In the genomic region with DNA sequence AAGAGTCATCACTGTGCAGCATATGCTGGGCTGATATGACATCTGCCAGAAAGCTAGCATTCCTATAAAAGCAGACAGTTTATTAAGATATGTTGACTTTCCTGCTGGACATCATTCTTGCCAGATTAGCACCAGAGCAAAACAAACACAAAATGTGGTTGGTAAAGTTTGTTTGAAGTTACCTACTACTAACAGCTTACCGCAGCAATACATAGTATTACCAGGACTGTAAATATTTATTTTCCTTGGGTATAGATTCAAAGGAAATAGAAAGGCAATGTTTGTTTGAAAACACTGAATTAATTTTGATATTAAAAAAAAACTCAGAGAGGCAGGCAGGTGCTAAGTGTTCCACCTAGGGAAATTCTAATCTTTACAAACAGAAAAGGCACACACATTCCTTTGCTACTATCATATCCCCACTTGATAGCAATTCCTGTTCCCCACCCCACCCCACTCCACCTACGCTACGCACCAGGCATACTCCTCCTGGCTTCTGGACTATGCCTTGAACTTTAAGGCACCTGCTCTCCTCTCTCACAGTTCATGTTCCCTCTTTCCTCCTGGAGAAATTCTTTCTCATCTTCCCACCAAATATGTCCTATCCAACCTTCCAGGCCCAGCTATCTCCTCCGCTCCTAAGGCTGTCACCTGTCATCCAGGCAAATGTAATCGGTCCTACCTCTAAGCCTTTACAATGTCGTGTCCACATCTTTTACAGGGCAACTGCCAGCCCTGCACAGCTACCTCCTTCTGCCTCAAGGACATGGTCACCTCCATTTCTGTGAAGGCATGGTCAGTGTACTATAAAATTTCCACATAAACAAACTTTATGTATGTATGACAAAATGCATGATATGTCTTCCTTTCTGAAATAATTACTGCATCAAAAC, we compare ENCODE assay signal across 1 cellular context.
TF ChIP-seq lines count a peak whose summit lies in the region.

No MANE protein-coding gene starts in this region.

TF ChIP-seq in HepG2, 621 proteins besides CTCF, POLR2A, EP300 and RAD21 (continued from another document and continues in another):
- TF ChIP-seq ATAD3A (CRISPR knock-in tag; IDR thresholded peaks at IDR 0.05) (no peak), ZFP36L1 (CRISPR knock-in tag; IDR thresholded peaks at IDR 0.05) (no peak), KMT2A (CRISPR knock-in tag; IDR thresholded peaks at IDR 0.05) (no peak), ZNF121 (CRISPR knock-in tag; IDR thresholded peaks at IDR 0.05) (no peak), SRY (CRISPR knock-in tag; IDR thresholded peaks at IDR 0.05) (no peak), SMAD3 (CRISPR knock-in tag; IDR thresholded peaks at IDR 0.05) (peak; percentile 48; the same call in 1 of the 2 replicates), CEBPG (CRISPR knock-in tag; IDR thresholded peaks at IDR 0.05) (no peak), ESRRA (CRISPR knock-in tag; IDR thresholded peaks at IDR 0.05; ENCODE audit: low read depth) (no peak), ZNF572 (CRISPR knock-in tag; IDR thresholded peaks at IDR 0.05) (no peak), ZFP36 (IDR thresholded peaks at IDR 0.05; ENCODE audit: borderline replicate concordance, low read depth, low read length, partially characterized antibody) (peak; percentile 31), HDAC1 (CRISPR knock-in tag; IDR thresholded peaks at IDR 0.05) (peak; percentile 26; the same call in 1 of the 2 replicates), JARID2 (CRISPR knock-in tag; IDR thresholded peaks at IDR 0.05; ENCODE audit: insufficient replicate concordance) (no peak), ZMAT3 (CRISPR knock-in tag; conservative IDR thresholded peaks at IDR 0.05) (no peak), ZNF430 (CRISPR knock-in tag; IDR thresholded peaks at IDR 0.05) (no peak), FIP1L1 (IDR thresholded peaks at IDR 0.05; ENCODE audit: borderline replicate concordance, insufficient read depth, low read depth, low read length) (no peak), ZKSCAN8 (CRISPR knock-in tag; IDR thresholded peaks at IDR 0.05; ENCODE audit: borderline replicate concordance) (peak; percentile 51; the same call in 1 of the 2 replicates), MYNN (CRISPR knock-in tag; IDR thresholded peaks at IDR 0.05; ENCODE audit: low read depth) (no peak), SAP130 (CRISPR knock-in tag; IDR thresholded peaks at IDR 0.05; ENCODE audit: low read depth) (peak; percentile 60), MYC (CRISPR knock-in tag; IDR thresholded peaks at IDR 0.05; ENCODE audit: borderline replicate concordance) (no peak), ZNF780A (CRISPR knock-in tag; IDR thresholded peaks at IDR 0.05) (no peak), XRCC5 (optimal IDR thresholded peaks at IDR 0.05; ENCODE audit: low read length) (no peak), ZNF24 (IDR thresholded peaks at IDR 0.05) (peak; percentile 65), MZF1 (CRISPR knock-in tag; IDR thresholded peaks at IDR 0.05; ENCODE audit: borderline replicate concordance) (no peak), MIER3 (CRISPR knock-in tag; IDR thresholded peaks at IDR 0.05; ENCODE audit: borderline replicate concordance) (0 out of 2 replicates have a peak, but pooled peaks have one; percentile 45), HMG20B (CRISPR knock-in tag; conservative IDR thresholded peaks at IDR 0.05) (peak; percentile 63; the same call in 1 of the 2 replicates), ZNF577 (CRISPR knock-in tag; IDR thresholded peaks at IDR 0.05; ENCODE audit: borderline replicate concordance, low read depth) (no peak), PCBP1 (IDR thresholded peaks at IDR 0.05; ENCODE audit: borderline replicate concordance, low read depth, low read length) (no peak), SOX6 (IDR thresholded peaks at IDR 0.05) (no peak), SOX6 (CRISPR knock-in tag; IDR thresholded peaks at IDR 0.05) (peak; percentile 26; the same call in 1 of the 2 replicates), ZNF256 (CRISPR knock-in tag; conservative IDR thresholded peaks at IDR 0.05) (no peak), FOXK2 (IDR thresholded peaks at IDR 0.05) (no peak), NPAS2 (CRISPR knock-in tag; IDR thresholded peaks at IDR 0.05; ENCODE audit: borderline replicate concordance) (no peak), HDAC2 (CRISPR knock-in tag; IDR thresholded peaks at IDR 0.05) (peak; percentile 54), ZSCAN12 (CRISPR knock-in tag; IDR thresholded peaks at IDR 0.05) (no peak), RBAK (CRISPR knock-in tag; IDR thresholded peaks at IDR 0.05) (no peak), SMAD1 (CRISPR knock-in tag; IDR thresholded peaks at IDR 0.05; ENCODE audit: borderline replicate concordance, low read depth) (no peak), ZNF570 (CRISPR knock-in tag; IDR thresholded peaks at IDR 0.05; ENCODE audit: borderline replicate concordance) (no peak), MTF2 (CRISPR knock-in tag; IDR thresholded peaks at IDR 0.05; ENCODE audit: borderline replicate concordance) (no peak)
- TF ChIP-seq, protein P1, sequence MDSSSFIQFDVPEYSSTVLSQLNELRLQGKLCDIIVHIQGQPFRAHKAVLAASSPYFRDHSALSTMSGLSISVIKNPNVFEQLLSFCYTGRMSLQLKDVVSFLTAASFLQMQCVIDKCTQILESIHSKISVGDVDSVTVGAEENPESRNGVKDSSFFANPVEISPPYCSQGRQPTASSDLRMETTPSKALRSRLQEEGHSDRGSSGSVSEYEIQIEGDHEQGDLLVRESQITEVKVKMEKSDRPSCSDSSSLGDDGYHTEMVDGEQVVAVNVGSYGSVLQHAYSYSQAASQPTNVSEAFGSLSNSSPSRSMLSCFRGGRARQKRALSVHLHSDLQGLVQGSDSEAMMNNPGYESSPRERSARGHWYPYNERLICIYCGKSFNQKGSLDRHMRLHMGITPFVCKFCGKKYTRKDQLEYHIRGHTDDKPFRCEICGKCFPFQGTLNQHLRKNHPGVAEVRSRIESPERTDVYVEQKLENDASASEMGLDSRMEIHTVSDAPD (CRISPR knock-in tag; IDR thresholded peaks at IDR 0.05), result peak; percentile 67; the same call in 1 of the 2 replicates
- TF ChIP-seq, protein P2, sequence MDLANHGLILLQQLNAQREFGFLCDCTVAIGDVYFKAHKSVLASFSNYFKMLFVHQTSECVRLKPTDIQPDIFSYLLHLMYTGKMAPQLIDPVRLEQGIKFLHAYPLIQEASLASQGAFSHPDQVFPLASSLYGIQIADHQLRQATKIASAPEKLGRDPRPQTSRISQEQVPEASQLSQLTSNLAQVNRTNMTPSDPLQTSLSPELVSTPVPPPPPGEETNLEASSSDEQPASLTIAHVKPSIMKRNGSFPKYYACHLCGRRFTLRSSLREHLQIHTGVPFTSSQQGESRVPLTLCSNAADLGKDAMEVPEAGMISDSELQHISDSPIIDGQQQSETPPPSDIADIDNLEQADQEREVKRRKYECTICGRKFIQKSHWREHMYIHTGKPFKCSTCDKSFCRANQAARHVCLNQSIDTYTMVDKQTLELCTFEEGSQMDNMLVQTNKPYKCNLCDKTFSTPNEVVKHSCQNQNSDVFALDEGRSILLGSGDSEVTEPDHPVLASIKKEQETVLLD (CRISPR knock-in tag; IDR thresholded peaks at IDR 0.05; ENCODE audit: low read depth), result no peak
- TF ChIP-seq, protein P3, sequence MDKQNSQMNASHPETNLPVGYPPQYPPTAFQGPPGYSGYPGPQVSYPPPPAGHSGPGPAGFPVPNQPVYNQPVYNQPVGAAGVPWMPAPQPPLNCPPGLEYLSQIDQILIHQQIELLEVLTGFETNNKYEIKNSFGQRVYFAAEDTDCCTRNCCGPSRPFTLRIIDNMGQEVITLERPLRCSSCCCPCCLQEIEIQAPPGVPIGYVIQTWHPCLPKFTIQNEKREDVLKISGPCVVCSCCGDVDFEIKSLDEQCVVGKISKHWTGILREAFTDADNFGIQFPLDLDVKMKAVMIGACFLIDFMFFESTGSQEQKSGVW (CRISPR knock-in tag; IDR thresholded peaks at IDR 0.05; ENCODE audit: borderline replicate concordance), result no peak
- TF ChIP-seq, protein P4, sequence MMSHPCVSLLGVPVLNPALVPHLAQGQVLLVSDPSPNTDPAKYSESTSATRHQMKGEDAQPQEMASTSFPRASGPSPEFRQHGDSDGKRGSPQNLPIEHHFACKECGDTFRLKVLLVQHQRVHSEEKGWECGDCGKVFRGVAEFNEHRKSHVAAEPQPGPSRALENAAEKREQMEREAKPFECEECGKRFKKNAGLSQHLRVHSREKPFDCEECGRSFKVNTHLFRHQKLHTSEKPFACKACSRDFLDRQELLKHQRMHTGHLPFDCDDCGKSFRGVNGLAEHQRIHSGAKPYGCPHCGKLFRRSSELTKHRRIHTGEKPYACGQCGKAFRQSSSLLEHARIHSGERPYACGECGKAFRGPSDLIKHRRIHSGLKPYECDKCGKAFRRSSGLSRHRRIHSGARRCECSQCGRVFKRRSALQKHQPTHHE (CRISPR knock-in tag; IDR thresholded peaks at IDR 0.05; ENCODE audit: borderline replicate concordance), result no peak
- TF ChIP-seq, protein P5, sequence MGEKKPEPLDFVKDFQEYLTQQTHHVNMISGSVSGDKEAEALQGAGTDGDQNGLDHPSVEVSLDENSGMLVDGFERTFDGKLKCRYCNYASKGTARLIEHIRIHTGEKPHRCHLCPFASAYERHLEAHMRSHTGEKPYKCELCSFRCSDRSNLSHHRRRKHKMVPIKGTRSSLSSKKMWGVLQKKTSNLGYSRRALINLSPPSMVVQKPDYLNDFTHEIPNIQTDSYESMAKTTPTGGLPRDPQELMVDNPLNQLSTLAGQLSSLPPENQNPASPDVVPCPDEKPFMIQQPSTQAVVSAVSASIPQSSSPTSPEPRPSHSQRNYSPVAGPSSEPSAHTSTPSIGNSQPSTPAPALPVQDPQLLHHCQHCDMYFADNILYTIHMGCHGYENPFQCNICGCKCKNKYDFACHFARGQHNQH (CRISPR knock-in tag; IDR thresholded peaks at IDR 0.05), result no peak
- TF ChIP-seq, protein P6, sequence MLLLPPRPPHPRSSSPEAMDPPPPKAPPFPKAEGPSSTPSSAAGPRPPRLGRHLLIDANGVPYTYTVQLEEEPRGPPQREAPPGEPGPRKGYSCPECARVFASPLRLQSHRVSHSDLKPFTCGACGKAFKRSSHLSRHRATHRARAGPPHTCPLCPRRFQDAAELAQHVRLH (CRISPR knock-in tag; IDR thresholded peaks at IDR 0.05; ENCODE audit: borderline replicate concordance, low read depth), result no peak
- TF ChIP-seq, protein P7, sequence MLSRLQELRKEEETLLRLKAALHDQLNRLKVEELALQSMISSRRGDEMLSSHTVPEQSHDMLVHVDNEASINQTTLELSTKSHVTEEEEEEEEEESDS (CRISPR knock-in tag; IDR thresholded peaks at IDR 0.05; ENCODE audit: borderline replicate concordance), result no peak
- TF ChIP-seq, protein P8, sequence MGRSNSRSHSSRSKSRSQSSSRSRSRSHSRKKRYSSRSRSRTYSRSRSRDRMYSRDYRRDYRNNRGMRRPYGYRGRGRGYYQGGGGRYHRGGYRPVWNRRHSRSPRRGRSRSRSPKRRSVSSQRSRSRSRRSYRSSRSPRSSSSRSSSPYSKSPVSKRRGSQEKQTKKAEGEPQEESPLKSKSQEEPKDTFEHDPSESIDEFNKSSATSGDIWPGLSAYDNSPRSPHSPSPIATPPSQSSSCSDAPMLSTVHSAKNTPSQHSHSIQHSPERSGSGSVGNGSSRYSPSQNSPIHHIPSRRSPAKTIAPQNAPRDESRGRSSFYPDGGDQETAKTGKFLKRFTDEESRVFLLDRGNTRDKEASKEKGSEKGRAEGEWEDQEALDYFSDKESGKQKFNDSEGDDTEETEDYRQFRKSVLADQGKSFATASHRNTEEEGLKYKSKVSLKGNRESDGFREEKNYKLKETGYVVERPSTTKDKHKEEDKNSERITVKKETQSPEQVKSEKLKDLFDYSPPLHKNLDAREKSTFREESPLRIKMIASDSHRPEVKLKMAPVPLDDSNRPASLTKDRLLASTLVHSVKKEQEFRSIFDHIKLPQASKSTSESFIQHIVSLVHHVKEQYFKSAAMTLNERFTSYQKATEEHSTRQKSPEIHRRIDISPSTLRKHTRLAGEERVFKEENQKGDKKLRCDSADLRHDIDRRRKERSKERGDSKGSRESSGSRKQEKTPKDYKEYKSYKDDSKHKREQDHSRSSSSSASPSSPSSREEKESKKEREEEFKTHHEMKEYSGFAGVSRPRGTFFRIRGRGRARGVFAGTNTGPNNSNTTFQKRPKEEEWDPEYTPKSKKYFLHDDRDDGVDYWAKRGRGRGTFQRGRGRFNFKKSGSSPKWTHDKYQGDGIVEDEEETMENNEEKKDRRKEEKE (IDR thresholded peaks at IDR 0.05), result no peak
- TF ChIP-seq, protein P9, sequence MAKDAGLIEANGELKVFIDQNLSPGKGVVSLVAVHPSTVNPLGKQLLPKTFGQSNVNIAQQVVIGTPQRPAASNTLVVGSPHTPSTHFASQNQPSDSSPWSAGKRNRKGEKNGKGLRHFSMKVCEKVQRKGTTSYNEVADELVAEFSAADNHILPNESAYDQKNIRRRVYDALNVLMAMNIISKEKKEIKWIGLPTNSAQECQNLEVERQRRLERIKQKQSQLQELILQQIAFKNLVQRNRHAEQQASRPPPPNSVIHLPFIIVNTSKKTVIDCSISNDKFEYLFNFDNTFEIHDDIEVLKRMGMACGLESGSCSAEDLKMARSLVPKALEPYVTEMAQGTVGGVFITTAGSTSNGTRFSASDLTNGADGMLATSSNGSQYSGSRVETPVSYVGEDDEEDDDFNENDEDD (CRISPR knock-in tag; IDR thresholded peaks at IDR 0.05; ENCODE audit: borderline replicate concordance), result no peak
- TF ChIP-seq, protein P10, sequence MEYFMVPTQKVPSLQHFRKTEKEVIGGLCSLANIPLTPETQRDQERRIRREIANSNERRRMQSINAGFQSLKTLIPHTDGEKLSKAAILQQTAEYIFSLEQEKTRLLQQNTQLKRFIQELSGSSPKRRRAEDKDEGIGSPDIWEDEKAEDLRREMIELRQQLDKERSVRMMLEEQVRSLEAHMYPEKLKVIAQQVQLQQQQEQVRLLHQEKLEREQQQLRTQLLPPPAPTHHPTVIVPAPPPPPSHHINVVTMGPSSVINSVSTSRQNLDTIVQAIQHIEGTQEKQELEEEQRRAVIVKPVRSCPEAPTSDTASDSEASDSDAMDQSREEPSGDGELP (IDR thresholded peaks at IDR 0.05; ENCODE audit: borderline replicate concordance, low read depth), result no peak
- TF ChIP-seq, protein P11, sequence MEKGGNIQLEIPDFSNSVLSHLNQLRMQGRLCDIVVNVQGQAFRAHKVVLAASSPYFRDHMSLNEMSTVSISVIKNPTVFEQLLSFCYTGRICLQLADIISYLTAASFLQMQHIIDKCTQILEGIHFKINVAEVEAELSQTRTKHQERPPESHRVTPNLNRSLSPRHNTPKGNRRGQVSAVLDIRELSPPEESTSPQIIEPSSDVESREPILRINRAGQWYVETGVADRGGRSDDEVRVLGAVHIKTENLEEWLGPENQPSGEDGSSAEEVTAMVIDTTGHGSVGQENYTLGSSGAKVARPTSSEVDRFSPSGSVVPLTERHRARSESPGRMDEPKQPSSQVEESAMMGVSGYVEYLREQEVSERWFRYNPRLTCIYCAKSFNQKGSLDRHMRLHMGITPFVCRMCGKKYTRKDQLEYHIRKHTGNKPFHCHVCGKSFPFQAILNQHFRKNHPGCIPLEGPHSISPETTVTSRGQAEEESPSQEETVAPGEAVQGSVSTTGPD (CRISPR knock-in tag; IDR thresholded peaks at IDR 0.05), result 0 out of 2 replicates have a peak, but pooled peaks have one; percentile 71
- TF ChIP-seq, protein P12, sequence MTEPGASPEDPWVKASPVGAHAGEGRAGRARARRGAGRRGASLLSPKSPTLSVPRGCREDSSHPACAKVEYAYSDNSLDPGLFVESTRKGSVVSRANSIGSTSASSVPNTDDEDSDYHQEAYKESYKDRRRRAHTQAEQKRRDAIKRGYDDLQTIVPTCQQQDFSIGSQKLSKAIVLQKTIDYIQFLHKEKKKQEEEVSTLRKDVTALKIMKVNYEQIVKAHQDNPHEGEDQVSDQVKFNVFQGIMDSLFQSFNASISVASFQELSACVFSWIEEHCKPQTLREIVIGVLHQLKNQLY (CRISPR knock-in tag; IDR thresholded peaks at IDR 0.05), result no peak
